Comparison of ENCODE assay signal across 8 cellular contexts in genomic region chr1:210328032-210328745, GRCh38. TPM values are rescaled to one million over a fixed set of nuclear protein-coding genes. Genes with fewer than 3 reads are reported as not detected.
A peak's percentile ranks its signal among the peaks of the same experiment; 100 is the strongest.
DNase-seq lines count a peak whose midpoint lies in the region; ATAC-seq, FAIRE-seq and TF ChIP-seq lines count a peak whose summit lies in the region.

No MANE protein-coding gene starts in this region.

- no peaks in the 10 kb centered on the region; the same call in 1 of the 2 replicates for H3K27me3 ChIP-seq in OCI-LY3 (ENCODE audit: low read depth, low read length)
- H3K27me3 ChIP-seq in neural cell (ENCODE audit: insufficient read depth, low read depth, low read length), result no peaks in the 10 kb centered on the region

- H2AFZ ChIP-seq in OCI-LY3 (ENCODE audit: low read depth, low read length) (peak overlapping the region; percentile 98), neural cell (ENCODE audit: low read depth, low read length) (peak overlapping the region; percentile 94)

- TF ChIP-seq CTCF in OCI-LY3 (IDR thresholded peaks at IDR 0.05; ENCODE audit: low read depth, low read length) (no peak), epithelial cell of esophagus (IDR thresholded peaks at IDR 0.05; ENCODE audit: insufficient read depth, low read depth, low read length, missing control alignments) (no peak), neural cell (IDR thresholded peaks at IDR 0.05; ENCODE audit: poor library complexity, severe bottlenecking) (no peak)

- peak overlapping the region; percentile 84 for H3K4me3 ChIP-seq in OCI-LY3 (ENCODE audit: low read length)
- peak overlapping the region; percentile 73 for H3K4me3 ChIP-seq in epithelial cell of esophagus (ENCODE audit: low read length)
- peak overlapping the region; percentile 89 for H3K4me3 ChIP-seq in neural cell (ENCODE audit: low read length)

- H3K4me2 ChIP-seq in OCI-LY3 (ENCODE audit: low read length), result peak overlapping the region; percentile 95
- H3K4me2 ChIP-seq in neural cell (ENCODE audit: low read length), result peak overlapping the region; percentile 47

- no peaks in the 10 kb centered on the region for H4K20me1 ChIP-seq in OCI-LY3 (ENCODE audit: insufficient read depth, low read length)
- H4K20me1 ChIP-seq in neural cell (ENCODE audit: insufficient read depth), result no peaks in the 10 kb centered on the region

- FAIRE-seq in GM19239 (lab: Jason Lieb, UNC), result peak; percentile 4

- peaks cover 27% of the 10 kb centered on the region for H3K4me1 ChIP-seq in OCI-LY3 (ENCODE audit: low read length)

- no peak for TF ChIP-seq RAD21 in neural cell (conservative IDR thresholded peaks at IDR 0.05)

- peak overlapping the region; percentile 85 for H3K9ac ChIP-seq in OCI-LY3 (ENCODE audit: low read length)
- H3K9ac ChIP-seq in neural cell (ENCODE audit: low read length), result peak overlapping the region; percentile 69

- no peaks in the 10 kb centered on the region for H3F3A ChIP-seq in neural cell (ENCODE audit: insufficient read depth, low read length, poor library complexity, severe bottlenecking)

- H3K79me2 ChIP-seq in OCI-LY3 (ENCODE audit: low read length), result no peaks in the 10 kb centered on the region
- no peaks in the 10 kb centered on the region for H3K79me2 ChIP-seq in neural cell (replicated peaks; ENCODE audit: insufficient read depth, low read length)

- no peaks in the 10 kb centered on the region for H3K9me3 ChIP-seq in OCI-LY3 (ENCODE audit: insufficient read depth, low read length)
- H3K9me3 ChIP-seq in neural cell (ENCODE audit: low read length), result no peaks in the 10 kb centered on the region

- no peak for DNase-seq in GM19239 (ENCODE audit: insufficient read length, low spot score)
- DNase-seq in epithelial cell of esophagus (ENCODE audit: low read depth), result no peak
- DNase-seq in stimulated activated CD4-positive, alpha-beta T cell treated with anti-CD3 and anti-CD28 coated beads, Interleukin-4, amount 100 ng/mL, for 4 hours, result no peak
- DNase-seq in NCI-H187 treated with DMSO at 0.1 percent for 48 hours (lab: John Stamatoyannopoulos, UW), result no peak
- DNase-seq in islet precursor cell, result no peak

- no peaks in the 10 kb centered on the region for H3K36me3 ChIP-seq in OCI-LY3 (replicated peaks; ENCODE audit: low read depth, low read length)
- H3K36me3 ChIP-seq in neural cell (ENCODE audit: insufficient read depth, low read length), result no peaks in the 10 kb centered on the region

- no peak for TF ChIP-seq EP300 in neural cell (conservative IDR thresholded peaks at IDR 0.05; ENCODE audit: poor library complexity, severe bottlenecking)

- no peak for ATAC-seq in GM19023 (IDR thresholded peaks at IDR 0.05; ENCODE audit: unreplicated experiment)

- H3K9me2 ChIP-seq in neural cell (ENCODE audit: insufficient read depth, low read length), result no peaks in the 10 kb centered on the region

- H3K27ac ChIP-seq in OCI-LY3 (ENCODE audit: low read length), result peak overlapping the region; percentile 67
- H3K27ac ChIP-seq in neural cell (ENCODE audit: low read length), result no peak overlapping the region

TF ChIP-seq in neural cell, 6 proteins besides CTCF, POLR2A, EP300 and RAD21:
- TF ChIP-seq SMC3 (conservative IDR thresholded peaks at IDR 0.05; ENCODE audit: poor library complexity), result no peak
- no peak for TF ChIP-seq REST (IDR thresholded peaks at IDR 0.05; ENCODE audit: borderline replicate concordance)
- no peak for TF ChIP-seq POLR2AphosphoS5 (IDR thresholded peaks at IDR 0.05)
- TF ChIP-seq EZH2 (IDR thresholded peaks at IDR 0.05; ENCODE audit: borderline replicate concordance, insufficient read depth, low read length, poor library complexity, severe bottlenecking), result no peak
- no peak for TF ChIP-seq TAF1 (IDR thresholded peaks at IDR 0.05; ENCODE audit: low read depth)
- TF ChIP-seq MXI1 (conservative IDR thresholded peaks at IDR 0.05; ENCODE audit: poor library complexity, severe bottlenecking), result no peak

RNA-seq across cellular contexts. Expression of gene HHAT, which starts 0.5 kb away (rescaled TPM):
- 4.4 and 5.3 TPM in 2 replicates for polyA plus RNA-seq in neural cell
- 8.6 and 8.8 TPM in 2 replicates for polyA minus RNA-seq in neural cell
